In the genomic region with DNA sequence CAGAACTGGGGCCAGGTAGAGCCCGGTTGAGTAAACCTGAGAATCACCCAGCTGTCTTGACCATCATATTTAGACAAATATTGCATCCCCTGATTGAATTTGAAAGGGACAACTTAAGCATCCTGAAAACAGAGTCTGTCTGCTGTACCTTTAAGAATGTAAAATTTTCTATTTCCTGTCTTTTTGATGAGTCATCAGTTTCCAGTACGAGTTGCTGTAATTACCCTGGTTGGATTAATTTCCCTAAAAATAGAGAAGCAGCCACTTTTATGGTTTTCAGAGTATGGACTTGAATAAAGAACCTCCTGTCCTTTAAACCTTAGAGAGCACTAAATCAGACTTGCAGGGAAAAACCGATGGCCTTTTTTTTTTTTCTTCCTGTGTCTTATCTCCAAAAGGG, we compare ENCODE assay signal across 9 cellular contexts.
DNase-seq lines count a peak whose midpoint lies in the region; ATAC-seq, FAIRE-seq and TF ChIP-seq lines count a peak whose summit lies in the region.
"Had no signal": no experiment of that assay in that cellular context is flagged by ENCODE, and none has a peak within 500 bp of the region (broad histone marks: within the 10 kb centered on the region; RNA-seq: fewer than 3 reads in every experiment).

No MANE protein-coding gene starts in this region.

- DNase-seq in CD4-positive, CD25-positive, alpha-beta regulatory T cell: peak in 1 of 3 donors; percentile 42
- DNase-seq in Karpas-422: peak; percentile 86
- DNase-seq in HepG2 (ENCODE audit: low spot score): no peak
- DNase-seq in effector CD4-positive, alpha-beta T cell: no peak
- no peak for DNase-seq in NCI-H345 treated with DMSO at 0.1 percent for 48 hours (lab: John Stamatoyannopoulos, UW; ENCODE audit: unreplicated experiment)
- DNase-seq in stimulated activated CD4-positive, alpha-beta T cell treated with anti-CD3 and anti-CD28 coated beads, Interleukin-4, amount 100 ng/mL, for 4 hours: no peak
- no peak for DNase-seq in activated effector memory CD4-positive, alpha-beta T cell treated with Interleukin-2 at 50 U/mL for 16 hours

- peak overlapping the region in 2 of 3 donors; percentile 65 to 67 for H3K27ac Mint-ChIP-seq in CD4-positive, CD25-positive, alpha-beta regulatory T cell
- H3K27ac Mint-ChIP-seq in activated T-helper 17 cell treated with anti-CD3 and anti-CD28 coated beads, Interleukin-2, amount 50 U/mL, for 72 hours: peak overlapping the region; percentile 36

- H3K4me1 Mint-ChIP-seq in CD4-positive, CD25-positive, alpha-beta regulatory T cell: peaks cover 6 to 19% (median 11%) of the 10 kb centered on the region in 4 donors
- H3K4me1 Mint-ChIP-seq in activated T-helper 17 cell treated with anti-CD3 and anti-CD28 coated beads, Interleukin-2, amount 50 U/mL, for 72 hours: no peaks in the 10 kb centered on the region

- BruUV-seq in HepG2 (replicated peaks; lab: Mats Ljungman, UMichigan): TSS peak; percentile 51

- H3K27ac ChIP-seq in CD4-positive, CD25-positive, alpha-beta regulatory T cell (ENCODE audit: insufficient read depth, low read length, poor library complexity, severe bottlenecking): no peak overlapping the region
- H3K27ac ChIP-seq in Karpas-422 (ENCODE audit: low read length): peak overlapping the region; percentile 75
- H3K27ac ChIP-seq in HepG2 (ENCODE audit: extremely low read length, insufficient read depth, low read length): peak overlapping the region; percentile 88
- H3K27ac ChIP-seq: esophagus muscularis mucosa had no signal

- H3K9me2 ChIP-seq in Karpas-422 (replicated peaks; ENCODE audit: insufficient read depth, low read length): no peaks in the 10 kb centered on the region

- H3K4me2 ChIP-seq in Karpas-422 (ENCODE audit: low read depth, low read length, poor library complexity, severe bottlenecking) (peak overlapping the region; percentile 50), HepG2 (ENCODE audit: low read depth, low read length) (peak overlapping the region; percentile 64)

- intact Hi-C loops in HepG2 (cut with micrococcal nuclease; ENCODE audit: unreplicated experiment): loop anchor here (1.0 kb wide), 1 partner anchor 12 kb away; no protein-coding TSS in a partner anchor

- H3K27me3 ChIP-seq in CD4-positive, CD25-positive, alpha-beta regulatory T cell (ENCODE audit: control insufficient read depth, insufficient read depth, low read length): no peaks in the 10 kb centered on the region
- H3K27me3 ChIP-seq in Karpas-422 (ENCODE audit: low read length) (no peaks in the 10 kb centered on the region), HepG2 (ENCODE audit: control insufficient read depth in 1 of 2, insufficient read depth in 2 of 2, low read length in 2 of 2) (no peaks in the 10 kb centered on the region)
- H3K27me3 ChIP-seq: esophagus muscularis mucosa had no signal

- H2AFZ ChIP-seq in Karpas-422 (ENCODE audit: low read length) (no peak overlapping the region), HepG2 (ENCODE audit: low read length) (no peak overlapping the region)

- CTCF ChIA-PET in HepG2 (lab: Yijun Ruan, JAX; ENCODE audit: low intra/inter-chr PET ratio, low total read pairs): no interaction called here

- no peak for ATAC-seq in CD4-positive, CD25-positive, alpha-beta regulatory T cell (ENCODE audit: low read depth in 2 of 2)
- ATAC-seq in activated T-helper 17 cell treated with anti-CD3 and anti-CD28 coated beads, Interleukin-2, amount 50 U/mL, for 72 hours (replicated peaks): peak; percentile 24
- no peak for ATAC-seq in HepG2

- peaks cover 26% of the 10 kb centered on the region for H3K36me3 Mint-ChIP-seq in CD4-positive, CD25-positive, alpha-beta regulatory T cell
- H3K36me3 Mint-ChIP-seq in activated T-helper 17 cell treated with anti-CD3 and anti-CD28 coated beads, Interleukin-2, amount 50 U/mL, for 72 hours (ENCODE audit: low read depth): peaks cover 13% of the 10 kb centered on the region

- H3K9me3 Mint-ChIP-seq in CD4-positive, CD25-positive, alpha-beta regulatory T cell: peaks cover 0 to 1% (median 0%) of the 10 kb centered on the region in 7 donors
- no peaks in the 10 kb centered on the region for H3K9me3 Mint-ChIP-seq in activated T-helper 17 cell treated with anti-CD3 and anti-CD28 coated beads, Interleukin-2, amount 50 U/mL, for 72 hours

- H4K20me1 ChIP-seq in Karpas-422 (ENCODE audit: insufficient read depth, low read depth, low read length) (no peaks in the 10 kb centered on the region), HepG2 (ENCODE audit: insufficient read depth, low read length) (no peaks in the 10 kb centered on the region)

- POLR2A ChIA-PET in HepG2 (lab: Yijun Ruan, JAX): interaction anchor here (0.9 to 1.1 kb wide), 3 partner anchors 12 to 241 kb away, joined by 3 read pairs; no protein-coding TSS in a partner anchor

- no peaks in the 10 kb centered on the region for H3K27me3 Mint-ChIP-seq in CD4-positive, CD25-positive, alpha-beta regulatory T cell
- no peaks in the 10 kb centered on the region for H3K27me3 Mint-ChIP-seq in activated T-helper 17 cell treated with anti-CD3 and anti-CD28 coated beads, Interleukin-2, amount 50 U/mL, for 72 hours

- TF ChIP-seq EP300 in HepG2 (IDR thresholded peaks at IDR 0.05; ENCODE audit: low read depth in 2 of 2, low read length in 2 of 2) (no peak), HepG2 (CRISPR knock-in tag; IDR thresholded peaks at IDR 0.05; ENCODE audit: borderline replicate concordance) (no peak)

- TF ChIP-seq CTCF in HepG2 (CRISPR knock-in tag; IDR thresholded peaks at IDR 0.05): no peak

- no peaks in the 10 kb centered on the region for H3K4me1 ChIP-seq in CD4-positive, CD25-positive, alpha-beta regulatory T cell (ENCODE audit: control insufficient read depth, insufficient read depth, low read length, poor library complexity, severe bottlenecking)
- H3K4me1 ChIP-seq in Karpas-422 (ENCODE audit: low read length): peaks cover 45% of the 10 kb centered on the region
- H3K4me1 ChIP-seq in HepG2 (ENCODE audit: insufficient read depth, low read length): peaks cover 30% of the 10 kb centered on the region

- TF ChIP-seq POLR2A in HepG2 (IDR thresholded peaks at IDR 0.05; ENCODE audit: insufficient read depth in 1 of 2, low read depth in 2 of 2, low read length in 2 of 2): no peak

- no peaks in the 10 kb centered on the region for H3K36me3 ChIP-seq in CD4-positive, CD25-positive, alpha-beta regulatory T cell (ENCODE audit: control insufficient read depth, insufficient read depth, low read length)
- H3K36me3 ChIP-seq in Karpas-422 (ENCODE audit: insufficient read depth, low read length) (peaks cover 4% of the 10 kb centered on the region; the same call in 1 of the 2 replicates), HepG2 (replicated peaks in 1 of 2; ENCODE audit: control insufficient read depth in 1 of 2, insufficient read depth in 2 of 2, low read length in 2 of 2) (peaks cover 4 to 16% of the 10 kb centered on the region in 2 experiments; a peak in 3 of 5 replicates)

- in situ Hi-C loops in HepG2 (cut with HindIII; ENCODE audit: extremely low pct_ligation_motif_present, low pct_unique_long_range_greater_than_20kb): no loop called here

- 12% methylated on average over 3 of the region's 3 CpGs for WGBS in HepG2 (ENCODE audit: low lambda C conversion rate)

- no peaks in the 10 kb centered on the region for H3K9me3 ChIP-seq in CD4-positive, CD25-positive, alpha-beta regulatory T cell (ENCODE audit: control insufficient read depth in 2 of 2, low read length in 2 of 2)
- H3K9me3 ChIP-seq in Karpas-422 (ENCODE audit: low read length): no peaks in the 10 kb centered on the region
- H3K9me3 ChIP-seq in HepG2 (ENCODE audit: low read length): no peaks in the 10 kb centered on the region
- H3K9me3 ChIP-seq: esophagus muscularis mucosa had no signal

- peaks cover 15% of the 10 kb centered on the region for H3K79me2 ChIP-seq in Karpas-422 (ENCODE audit: low read length)
- H3K79me2 ChIP-seq in HepG2 (ENCODE audit: insufficient read depth, low read length): no peaks in the 10 kb centered on the region

- FAIRE-seq in HepG2 (lab: Jason Lieb, UNC): no peak

- TF ChIP-seq RAD21 in HepG2 (CRISPR knock-in tag; IDR thresholded peaks at IDR 0.05): no peak

- peak overlapping the region; percentile 32 for H3K9ac ChIP-seq in Karpas-422 (ENCODE audit: low read length)
- H3K9ac ChIP-seq in HepG2 (ENCODE audit: insufficient read depth, low read depth, low read length): peak overlapping the region; percentile 50

- peak overlapping the region; percentile 18 for H3K4me3 ChIP-seq in CD4-positive, CD25-positive, alpha-beta regulatory T cell (ENCODE audit: low read depth, low read length)
- peak overlapping the region; percentile 27; the same call in 1 of the 2 replicates for H3K4me3 ChIP-seq in Karpas-422 (ENCODE audit: low read length)
- H3K4me3 ChIP-seq in HepG2 (replicated peaks in 1 of 3; ENCODE audit: insufficient read depth in 1 of 3, low read depth in 2 of 3, low read length in 3 of 3): peak overlapping the region in 1 of 3 experiments; percentile 37; a peak in 1 of 6 replicates
- H3K4me3 ChIP-seq: esophagus muscularis mucosa had no signal

- no peak overlapping the region for H3K4me3 Mint-ChIP-seq in CD4-positive, CD25-positive, alpha-beta regulatory T cell
- no peak overlapping the region for H3K4me3 Mint-ChIP-seq in activated T-helper 17 cell treated with anti-CD3 and anti-CD28 coated beads, Interleukin-2, amount 50 U/mL, for 72 hours

TF ChIP-seq in HepG2, 621 proteins besides CTCF, POLR2A, EP300 and RAD21 (continues in another document):
- TF ChIP-seq FLYWCH1 (CRISPR knock-in tag; IDR thresholded peaks at IDR 0.05): no peak
- TF ChIP-seq FOXO4 (CRISPR knock-in tag; conservative IDR thresholded peaks at IDR 0.05): no peak
- no peak for TF ChIP-seq MATR3 (CRISPR knock-in tag; IDR thresholded peaks at IDR 0.05)
- peak; percentile 76 for TF ChIP-seq NFE2L2 (IDR thresholded peaks at IDR 0.05; ENCODE audit: low read length)
- peak; percentile 100 for TF ChIP-seq MAFF (IDR thresholded peaks at IDR 0.05; ENCODE audit: low read depth, low read length)
- peak; percentile 14 for TF ChIP-seq ASH2L (IDR thresholded peaks at IDR 0.05; ENCODE audit: insufficient read length, low read depth, low read length)
- no peak for TF ChIP-seq ISX (CRISPR knock-in tag; conservative IDR thresholded peaks at IDR 0.05)
- TF ChIP-seq NR2F6 (IDR thresholded peaks at IDR 0.05): no peak
- no peak for TF ChIP-seq NR2F6 (CRISPR knock-in tag; IDR thresholded peaks at IDR 0.05)
- TF ChIP-seq MAFK (conservative IDR thresholded peaks at IDR 0.05 in 1 of 2, IDR thresholded peaks at IDR 0.05 in 1 of 2; ENCODE audit: low read length in 2 of 2): peak; percentile 100
